14 cellular contexts compared by ENCODE assay signal in the genomic region with DNA sequence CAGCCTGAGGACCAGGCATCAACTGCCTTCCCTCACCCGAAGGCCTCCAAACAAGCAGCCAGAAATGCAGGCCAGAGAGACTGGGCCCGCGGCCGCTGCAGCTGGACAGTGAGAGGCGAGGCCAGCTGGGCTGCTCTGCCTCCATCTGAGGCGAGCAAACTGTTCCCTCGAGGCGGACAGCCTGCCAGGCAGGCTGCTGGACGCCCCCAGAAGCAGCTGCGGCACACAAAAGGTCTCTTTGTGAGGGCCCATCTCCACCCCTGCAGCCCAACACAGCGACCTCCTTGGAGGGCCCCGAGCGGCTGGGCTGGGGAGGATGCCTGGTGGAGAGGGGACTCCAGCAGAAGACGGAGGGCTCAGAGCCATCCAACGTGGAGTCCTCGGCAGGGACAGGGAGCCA. TPM values are rescaled to one million over a fixed set of nuclear protein-coding genes. Genes with fewer than 3 reads are reported as not detected.
A peak's percentile ranks its signal among the peaks of the same experiment; 100 is the strongest.
DNase-seq lines count a peak whose midpoint lies in the region; ATAC-seq and TF ChIP-seq lines count a peak whose summit lies in the region.
"Had no signal": no experiment of that assay in that cellular context is flagged by ENCODE, and none has a peak within 500 bp of the region (broad histone marks: within the 10 kb centered on the region; RNA-seq: fewer than 3 reads in every experiment).

No MANE protein-coding gene starts in this region.

- peaks cover 24% of the 10 kb centered on the region for H3K79me2 ChIP-seq in OCI-LY7 (ENCODE audit: insufficient read depth, low read depth, low read length)

- BruUV-seq in OCI-LY7 (replicated peaks; lab: Mats Ljungman, UMichigan): no TSS peak

- no peaks in the 10 kb centered on the region for H3K27me3 Mint-ChIP-seq in CD4-positive, alpha-beta memory T cell
- no peaks in the 10 kb centered on the region for H3K27me3 Mint-ChIP-seq in brain
- H3K27me3 Mint-ChIP-seq: natural killer cell treated with Interleukin-12 subunit alpha and Interleukin-12 subunit beta and Interleukin-15 and Interleukin-18, amount 100 ng/mL, for 72 hours had no signal

- no peak for TF ChIP-seq CTCF in brain (conservative IDR thresholded peaks at IDR 0.05)
- TF ChIP-seq CTCF in OCI-LY7 (conservative IDR thresholded peaks at IDR 0.05; ENCODE audit: low read length): no peak

- H3K9me3 ChIP-seq in CD4-positive, alpha-beta memory T cell (ENCODE audit: control insufficient read depth in 1 of 2, low read length in 2 of 2): no peaks in the 10 kb centered on the region
- no peaks in the 10 kb centered on the region for H3K9me3 ChIP-seq in OCI-LY7 (ENCODE audit: low read length)

- peaks cover 8% of the 10 kb centered on the region for H4K20me1 ChIP-seq in OCI-LY7 (ENCODE audit: insufficient read depth, low read length)

- no peak overlapping the region for H2AFZ ChIP-seq in OCI-LY7 (ENCODE audit: low read length)

- no peaks in the 10 kb centered on the region for H3K27me3 ChIP-seq in CD4-positive, alpha-beta memory T cell (ENCODE audit: insufficient read depth, low read length)
- H3K27me3 ChIP-seq in layer of hippocampus (ENCODE audit: control insufficient read depth, insufficient read depth, low read length): no peaks in the 10 kb centered on the region

- DNase-seq in CD4-positive, alpha-beta memory T cell: peak in 2 of 5 donors; percentile 3 to 8
- DNase-seq in sciatic nerve (ENCODE audit: low spot score) (peak; percentile 87), OCI-LY7 (ENCODE audit: low spot score) (no peak), NCI-H69 (lab: John Stamatoyannopoulos, UW) (no peak)
- DNase-seq: activated T-cell treated with anti-CD3 and anti-CD28 coated beads, Interleukin-2, amount 50 U/mL, for 1 hour; dermis blood vessel endothelial cell; DMS53; MV-4-11 had no signal

- ATAC-seq in sciatic nerve (peak; percentile 82), GM21381 (IDR thresholded peaks at IDR 0.05; ENCODE audit: unreplicated experiment) (no peak), HG02678 (IDR thresholded peaks at IDR 0.05; ENCODE audit: unreplicated experiment) (no peak)
- ATAC-seq: activated CD4-positive, CD25-positive, alpha-beta regulatory T cell treated with anti-CD3 and anti-CD28 coated beads, Interleukin-2, amount 50 U/mL, for 24 hours; natural killer cell treated with Interleukin-12 subunit alpha and Interleukin-12 subunit beta and Interleukin-15 and Interleukin-18, amount 100 ng/mL, for 72 hours had no signal

- peak overlapping the region in 3 of 8 donors; percentile 27 to 44 (median 39) for H3K4me3 Mint-ChIP-seq in CD4-positive, alpha-beta memory T cell
- H3K4me3 Mint-ChIP-seq in brain: peak overlapping the region; percentile 58 to 80 (median 66)

- no peaks in the 10 kb centered on the region for H3K9me2 ChIP-seq in OCI-LY7 (ENCODE audit: insufficient read depth, low read length)

- H3K9me3 Mint-ChIP-seq in CD4-positive, alpha-beta memory T cell: peaks cover 0 to 6% (median 0%) of the 10 kb centered on the region in 8 donors
- H3K9me3 Mint-ChIP-seq in brain: no peaks in the 10 kb centered on the region
- H3K9me3 Mint-ChIP-seq: natural killer cell treated with Interleukin-12 subunit alpha and Interleukin-12 subunit beta and Interleukin-15 and Interleukin-18, amount 100 ng/mL, for 72 hours had no signal

- intact Hi-C loops in CD4-positive, alpha-beta memory T cell (cut with micrococcal nuclease): no loop called here
- intact Hi-C loops in sciatic nerve (cut with DNase I) (no loop called here), OCI-LY7 (cut with micrococcal nuclease; ENCODE audit: unreplicated experiment) (loop anchor here (10.0 kb wide), 1 partner anchor 203 kb away; a partner anchor contains a TSS)

- H3K4me2 ChIP-seq in OCI-LY7 (ENCODE audit: low read length): no peak overlapping the region

- CTCF ChIA-PET in CD4-positive, alpha-beta memory T cell (lab: Charles Lee; ENCODE audit: partially characterized antibody): interaction anchor here (0.8 to 5.3 kb wide), 2 partner anchors 9 to 52 kb away, joined by 3 to 50 read pairs; no protein-coding TSS in a partner anchor
- CTCF ChIA-PET in OCI-LY7 (lab: Charles Lee; ENCODE audit: unreplicated experiment): no interaction called here

- H3K4me1 ChIP-seq in CD4-positive, alpha-beta memory T cell (ENCODE audit: insufficient read depth, low read length): peaks cover 62% of the 10 kb centered on the region
- peaks cover 21% of the 10 kb centered on the region for H3K4me1 ChIP-seq in OCI-LY7 (ENCODE audit: insufficient read depth, low read length, poor library complexity, severe bottlenecking)

- peaks cover 27 to 67% of the 10 kb centered on the region in 2 donors for H3K36me3 Mint-ChIP-seq in CD4-positive, alpha-beta memory T cell
- peaks cover 6% of the 10 kb centered on the region for H3K36me3 Mint-ChIP-seq in brain

- H3K27ac Mint-ChIP-seq in CD4-positive, alpha-beta memory T cell: peak overlapping the region in 5 of 7 donors; percentile 61 to 88 (median 78)
- peak overlapping the region; percentile 59 to 97 (median 94) for H3K27ac Mint-ChIP-seq in brain
- H3K27ac Mint-ChIP-seq: natural killer cell treated with Interleukin-12 subunit alpha and Interleukin-12 subunit beta and Interleukin-15 and Interleukin-18, amount 100 ng/mL, for 72 hours had no signal

- no peak overlapping the region for H3K4me3 ChIP-seq in CD4-positive, alpha-beta memory T cell (ENCODE audit: low read length in 2 of 2)
- no peak overlapping the region for H3K4me3 ChIP-seq in OCI-LY7 (ENCODE audit: low read depth, low read length, poor library complexity, severe bottlenecking)

- H3K36me3 ChIP-seq in CD4-positive, alpha-beta memory T cell (ENCODE audit: insufficient read depth, low read length): peaks cover 58% of the 10 kb centered on the region
- peaks cover 51% of the 10 kb centered on the region for H3K36me3 ChIP-seq in OCI-LY7 (ENCODE audit: insufficient read depth, low read length)

- POLR2A ChIA-PET in CD4-positive, alpha-beta memory T cell (lab: Charles Lee; ENCODE audit: partially characterized antibody): interaction anchor here (0.7 to 1.2 kb wide), 3 partner anchors 9 to 123 kb away, joined by 3 to 4 read pairs (median 3); no protein-coding TSS in a partner anchor
- POLR2A ChIA-PET in OCI-LY7 (lab: Charles Lee): no interaction called here

- peaks cover 31 to 61% (median 45%) of the 10 kb centered on the region in 4 donors for H3K4me1 Mint-ChIP-seq in CD4-positive, alpha-beta memory T cell
- H3K4me1 Mint-ChIP-seq in brain: peaks cover 52% of the 10 kb centered on the region

- no peak overlapping the region for H3K27ac ChIP-seq in CD4-positive, alpha-beta memory T cell (ENCODE audit: low read depth, low read length)
- H3K27ac ChIP-seq in layer of hippocampus (ENCODE audit: low read depth, low read length) (peak overlapping the region; percentile 92), OCI-LY7 (ENCODE audit: low read depth, low read length, poor library complexity, severe bottlenecking) (no peak overlapping the region)

RNA-seq across cellular contexts. Expression of a gene that starts 4.7 kb away (rescaled TPM):
- 100 to 1,000 TPM; 176 to 184 TPM for total RNA-seq in CD4-positive, alpha-beta memory T cell
- polyA plus RNA-seq in CD4-positive, alpha-beta memory T cell: 100 to 1,000 TPM in 1 of 2 donors, 10 to 100 TPM in 1; 48.2 to 139 TPM
- polyA plus RNA-seq in brain (ENCODE audit: insufficient read depth, low read depth, low replicate concordance): 87.6 TPM
- 51.5 TPM for total RNA-seq in sciatic nerve
- 64.0 and 77.2 TPM in 2 replicates for total RNA-seq in OCI-LY7 (2014; rRNA removed; shearing (Covaris generic))
- 112 and 115 TPM in 2 replicates for total RNA-seq in OCI-LY7 (2022)

RNA-seq across cellular contexts. Expression of a gene that starts 14.0 kb away (rescaled TPM):
- 10 to 100 TPM; 67.5 to 71.1 TPM for total RNA-seq in CD4-positive, alpha-beta memory T cell
- 10 to 100 TPM; 52.4 to 55.5 TPM for polyA plus RNA-seq in CD4-positive, alpha-beta memory T cell
- 43.8 TPM for polyA plus RNA-seq in brain (ENCODE audit: insufficient read depth, low read depth, low replicate concordance)
- total RNA-seq in sciatic nerve (27.8 TPM), OCI-LY7 (2022) (89.7 and 94.3 TPM in 2 replicates)
- total RNA-seq in OCI-LY7 (2014; rRNA removed; shearing (Covaris generic)): 89.8 and 94.5 TPM in 2 replicates

RNA-seq across cellular contexts. Expression of a gene that starts 40.0 kb away (rescaled TPM):
- under 1 TPM; 0.11 to 0.29 TPM for total RNA-seq in CD4-positive, alpha-beta memory T cell
- under 1 TPM in 1 of 2 donors, not detected in 1; 0.16 TPM for polyA plus RNA-seq in CD4-positive, alpha-beta memory T cell
- 5.0 TPM for polyA plus RNA-seq in brain (ENCODE audit: insufficient read depth, low read depth, low replicate concordance)
- total RNA-seq in sciatic nerve (38.4 TPM), OCI-LY7 (2022) (not detected in 2 replicates)
- not detected in 2 replicates for total RNA-seq in OCI-LY7 (2014; rRNA removed; shearing (Covaris generic))

Comparison
In these comparisons a context has a peak if more than half of its experiments do, and no peak if none do; other contexts are left out.
1. RNA of a gene that starts 40.0 kb away (total RNA-seq): 38.4 TPM in sciatic nerve (single experiment); 0.11 to 0.29 TPM in CD4-positive, alpha-beta memory T cell and not detected in OCI-LY7; every median in the first group is over 10 times any median in the second.